ENCODE assay signal across 12 cellular contexts in the genomic region with DNA sequence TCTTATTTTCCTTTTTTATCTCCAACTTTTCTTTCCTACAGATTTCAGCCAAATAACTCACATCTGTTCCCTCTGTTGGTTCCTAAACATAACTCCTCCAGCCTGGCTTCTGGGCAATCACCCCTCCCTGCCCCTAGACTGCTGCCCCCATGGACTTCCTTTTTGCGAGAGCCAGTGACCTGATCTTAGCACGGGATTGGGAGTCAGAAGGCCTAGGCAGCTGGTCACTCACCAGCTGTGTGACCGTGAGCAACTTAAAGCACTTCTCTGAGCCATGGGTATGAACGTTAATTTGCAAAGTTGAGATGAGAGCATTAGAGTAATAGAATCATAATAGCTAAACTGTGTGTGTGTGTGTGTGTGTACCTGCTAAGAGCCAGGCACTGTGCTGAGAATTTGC. TPM values are rescaled to one million over a fixed set of nuclear protein-coding genes. Genes with fewer than 3 reads are reported as not detected.
DNase-seq lines count a peak whose midpoint lies in the region; ATAC-seq, FAIRE-seq and TF ChIP-seq lines count a peak whose summit lies in the region.
"Had no signal": no experiment of that assay in that cellular context is flagged by ENCODE, and none has a peak within 500 bp of the region (broad histone marks: within the 10 kb centered on the region; RNA-seq: fewer than 3 reads in every experiment).

No MANE protein-coding gene starts in this region.

- H4K20me1 ChIP-seq in H9 (ENCODE audit: control insufficient read depth, insufficient read depth, insufficient read length), result no peaks in the 10 kb centered on the region

- WGBS in H9 (ENCODE audit: extremely low coverage, insufficient read length, low lambda C conversion rate), result no CpG with 5 or more reads among the region's 4 CpGs
- 43 to 52% (median 44%) methylated on average over 4 of the region's 4 CpGs for WGBS in small intestine, 3 donors

- no peak overlapping the region for H2BK15ac ChIP-seq in H9 (ENCODE audit: low read depth, low read length)

- no peak overlapping the region for H2AK5ac ChIP-seq in H9 (ENCODE audit: insufficient read length, low read length)

- peak overlapping the region; percentile 8 to 80 (median 77) for H3K27ac Mint-ChIP-seq in CD4-positive, CD25-positive, alpha-beta regulatory T cell
- H3K27ac Mint-ChIP-seq in H9 (peak overlapping the region; percentile 1 to 74 (median 45); a peak in 3 of 7 replicates), natural killer cell (peak overlapping the region; percentile 45 to 85)
- H3K27ac Mint-ChIP-seq in effector memory CD8-positive, alpha-beta T cell, result peak overlapping the region; percentile 78 to 88

- H4K91ac ChIP-seq in H9 (ENCODE audit: insufficient read length, low read depth, low read length), result no peak overlapping the region

- H3K4me1 Mint-ChIP-seq in CD4-positive, CD25-positive, alpha-beta regulatory T cell, result peaks cover 14 to 82% (median 51%) of the 10 kb centered on the region in 4 donors
- H3K4me1 Mint-ChIP-seq in H9 (peaks cover 42 to 55% of the 10 kb centered on the region in 2 experiments), natural killer cell (peaks cover 55 to 64% of the 10 kb centered on the region in 2 donors)
- peaks cover 45 to 51% of the 10 kb centered on the region in 2 donors for H3K4me1 Mint-ChIP-seq in effector memory CD8-positive, alpha-beta T cell (ENCODE audit: low read depth in 2 of 2)

- no peaks in the 10 kb centered on the region for H3K27me3 ChIP-seq in CD4-positive, CD25-positive, alpha-beta regulatory T cell (ENCODE audit: control insufficient read depth, insufficient read depth, low read length)
- no peaks in the 10 kb centered on the region for H3K27me3 ChIP-seq in H9 (ENCODE audit: insufficient read depth, low read length)
- H3K27me3 ChIP-seq in small intestine (ENCODE audit: control insufficient read depth in 2 of 2, insufficient read depth in 2 of 2, low read length in 2 of 2), result peaks cover 0 to 11% of the 10 kb centered on the region in 2 donors
- H3K27me3 ChIP-seq: cardiac muscle cell had no signal

- no peak overlapping the region for H2BK12ac ChIP-seq in H9 (ENCODE audit: insufficient read length, low read depth, low read length)

- no peak for TF ChIP-seq CTCF in H9 (conservative IDR thresholded peaks at IDR 0.05)
- TF ChIP-seq CTCF in natural killer cell (IDR thresholded peaks at IDR 0.05), result no peak

- no peak overlapping the region for H3K18ac ChIP-seq in H9 (ENCODE audit: insufficient read length, low read depth, low read length)

- no peaks in the 10 kb centered on the region for H3K79me1 ChIP-seq in H9 (ENCODE audit: insufficient read depth, low read depth, low read length, poor library complexity, severe bottlenecking)

- H2BK5ac ChIP-seq in H9 (ENCODE audit: insufficient read length, low read length), result no peak overlapping the region

- H3K23ac ChIP-seq in H9 (ENCODE audit: insufficient read length, low read depth, low read length), result no peak overlapping the region

- no peak for FAIRE-seq in small intestine (lab: Jason Lieb, UNC)

- H3K9ac ChIP-seq in H9 (ENCODE audit: extremely low read depth, insufficient read length, low read length), result no peak overlapping the region

- H4K5ac ChIP-seq in H9 (ENCODE audit: insufficient read length, low read depth, low read length), result no peak overlapping the region

- DNase-seq in CD4-positive, CD25-positive, alpha-beta regulatory T cell, result no peak
- DNase-seq in H9 (no peak), natural killer cell (no peak), small intestine (no peak)
- no peak for DNase-seq in effector memory CD8-positive, alpha-beta T cell
- DNase-seq in activated effector memory CD4-positive, alpha-beta T cell treated with Interleukin-2 at 50 U/mL for 16 hours, result no peak
- DNase-seq in activated CD8-positive, alpha-beta memory T cell treated with anti-CD3 and anti-CD28 coated beads, Interleukin-2, amount 50 U/mL, for 48 hours, result no peak

- H2BK120ac ChIP-seq in H9 (ENCODE audit: low read depth, low read length, poor library complexity, severe bottlenecking), result no peak overlapping the region

- no peaks in the 10 kb centered on the region for H3K9me3 ChIP-seq in CD4-positive, CD25-positive, alpha-beta regulatory T cell (ENCODE audit: control insufficient read depth in 2 of 2, low read length in 2 of 2)
- H3K9me3 ChIP-seq in H9 (ENCODE audit: control insufficient read depth, low read depth, low read length) (no peaks in the 10 kb centered on the region), small intestine (ENCODE audit: control insufficient read depth, low read depth) (no peaks in the 10 kb centered on the region)
- H3K9me3 ChIP-seq: thoracic aorta had no signal

- peak overlapping the region; percentile 10 for H3K4me2 ChIP-seq in H9 (ENCODE audit: insufficient read depth, insufficient read length, low read length)

- peaks cover 72% of the 10 kb centered on the region for H3K4me1 ChIP-seq in CD4-positive, CD25-positive, alpha-beta regulatory T cell (ENCODE audit: control insufficient read depth, insufficient read depth, low read length, poor library complexity, severe bottlenecking)
- H3K4me1 ChIP-seq in H9 (ENCODE audit: insufficient read depth, low read length), result peaks cover 7% of the 10 kb centered on the region; the same call in 1 of the 2 replicates
- H3K4me1 ChIP-seq in small intestine (ENCODE audit: control insufficient read depth in 2 of 2, insufficient read depth in 1 of 2, low read depth in 1 of 2, low read length in 1 of 2), result no peaks in the 10 kb centered on the region

- H3K36me3 ChIP-seq in CD4-positive, CD25-positive, alpha-beta regulatory T cell (ENCODE audit: control insufficient read depth, insufficient read depth, low read length), result no peaks in the 10 kb centered on the region
- no peaks in the 10 kb centered on the region for H3K36me3 ChIP-seq in small intestine (ENCODE audit: control insufficient read depth in 2 of 2, insufficient read depth in 2 of 2, low read length in 2 of 2)
- H3K36me3 ChIP-seq: cardiac muscle cell, thoracic aorta had no signal

- H3K27me3 Mint-ChIP-seq in CD4-positive, CD25-positive, alpha-beta regulatory T cell, result peaks cover 23% of the 10 kb centered on the region
- H3K27me3 Mint-ChIP-seq in H9 (ENCODE audit: low read depth) (peaks cover 1% of the 10 kb centered on the region; the same call in 1 of the 2 replicates), natural killer cell (ENCODE audit: low read depth in 2 of 2) (peaks cover 7 to 17% of the 10 kb centered on the region in 2 donors)
- H3K27me3 Mint-ChIP-seq in effector memory CD8-positive, alpha-beta T cell, result peaks cover 6 to 19% of the 10 kb centered on the region in 2 donors

- no peaks in the 10 kb centered on the region for H3K9me3 Mint-ChIP-seq in CD4-positive, CD25-positive, alpha-beta regulatory T cell
- no peaks in the 10 kb centered on the region for H3K9me3 Mint-ChIP-seq in H9
- H3K9me3 Mint-ChIP-seq in effector memory CD8-positive, alpha-beta T cell, result no peaks in the 10 kb centered on the region
- H3K9me3 Mint-ChIP-seq in natural killer cell, result no peaks in the 10 kb centered on the region

- H3K4me3 Mint-ChIP-seq in CD4-positive, CD25-positive, alpha-beta regulatory T cell, result peak overlapping the region in 3 of 4 donors; percentile 4 to 80 (median 76)
- peak overlapping the region in 1 of 2 experiments; percentile 10; a peak in 1 of 5 replicates for H3K4me3 Mint-ChIP-seq in H9
- peak overlapping the region; percentile 79 to 85 for H3K4me3 Mint-ChIP-seq in effector memory CD8-positive, alpha-beta T cell
- H3K4me3 Mint-ChIP-seq in natural killer cell, result peak overlapping the region; percentile 85

- H3T11ph ChIP-seq in H9 (ENCODE audit: low read length), result no peak overlapping the region

- H3K79me2 ChIP-seq in H9 (ENCODE audit: insufficient read depth, low read length), result no peaks in the 10 kb centered on the region

- no peak overlapping the region for H3K56ac ChIP-seq in H9 (ENCODE audit: insufficient read length, low read depth, low read length)

- intact Hi-C loops in natural killer cell (cut with micrococcal nuclease), result no loop called here

- H3K14ac ChIP-seq in H9 (ENCODE audit: insufficient read depth, low read length), result no peak overlapping the region

- H3K36me3 Mint-ChIP-seq in CD4-positive, CD25-positive, alpha-beta regulatory T cell, result no peaks in the 10 kb centered on the region
- H3K36me3 Mint-ChIP-seq in H9 (ENCODE audit: insufficient read depth in 1 of 3, low read depth in 3 of 3) (no peaks in the 10 kb centered on the region; a peak in 1 of 7 replicates), natural killer cell (no peaks in the 10 kb centered on the region)
- H3K36me3 Mint-ChIP-seq in effector memory CD8-positive, alpha-beta T cell (ENCODE audit: insufficient read depth), result peaks cover 3% of the 10 kb centered on the region

- H4K8ac ChIP-seq in H9 (replicated peaks; ENCODE audit: insufficient read length, low read depth, low read length), result no peak overlapping the region

- H3K27ac ChIP-seq in CD4-positive, CD25-positive, alpha-beta regulatory T cell (ENCODE audit: insufficient read depth, low read length, poor library complexity, severe bottlenecking), result no peak overlapping the region
- H3K27ac ChIP-seq in H9 (ENCODE audit: insufficient read length, low read depth, low read length) (peak overlapping the region; percentile 29), small intestine (ENCODE audit: low read depth in 1 of 2, low read length in 1 of 2) (no peak overlapping the region)
- H3K27ac ChIP-seq: C4-2B, cardiac muscle cell, SK-N-MC, thoracic aorta had no signal

- ATAC-seq in CD4-positive, CD25-positive, alpha-beta regulatory T cell (ENCODE audit: low read depth in 2 of 2), result no peak
- ATAC-seq in effector memory CD8-positive, alpha-beta T cell (replicated peaks), result no peak
- no peak for ATAC-seq in natural killer cell

- no peak overlapping the region for H3K4ac ChIP-seq in H9 (ENCODE audit: low read depth, low read length)

- no peaks in the 10 kb centered on the region for H3K23me2 ChIP-seq in H9 (ENCODE audit: insufficient read length, low read depth, low read length, poor library complexity, severe bottlenecking)

- no peak overlapping the region for H2AFZ ChIP-seq in H9 (ENCODE audit: low read length)

- peak overlapping the region; percentile 75 for H3K4me3 ChIP-seq in CD4-positive, CD25-positive, alpha-beta regulatory T cell (ENCODE audit: low read depth, low read length)
- no peak overlapping the region for H3K4me3 ChIP-seq in small intestine (ENCODE audit: low read depth in 1 of 2, low read length in 2 of 2)
- H3K4me3 ChIP-seq: cardiac muscle cell, SK-N-MC had no signal

- no peak overlapping the region for H2BK20ac ChIP-seq in H9 (ENCODE audit: low read depth, low read length, poor library complexity, severe bottlenecking)

RNA-seq across cellular contexts. Expression of a gene that starts 4.5 kb away (rescaled TPM):
- 4.9 TPM for total RNA-seq in CD4-positive, CD25-positive, alpha-beta regulatory T cell
- polyA plus RNA-seq in CD4-positive, CD25-positive, alpha-beta regulatory T cell, result not detected
- total RNA-seq in H9 (2021), result 2.0 and 2.7 TPM in 2 replicates
- 1 to 10 TPM; 2.0 to 2.8 (median 2.8) TPM for total RNA-seq in natural killer cell
- polyA plus RNA-seq in small intestine, result under 1 TPM in 2 of 3 donors, not detected in 1; 0.66 to 0.81 TPM
- total RNA-seq: cardiac muscle cell, fibroblast of villous mesenchyme had no signal

RNA-seq across cellular contexts. Expression of a gene that starts 24.8 kb away (rescaled TPM):
- total RNA-seq in CD4-positive, CD25-positive, alpha-beta regulatory T cell, result not detected
- polyA plus RNA-seq in CD4-positive, CD25-positive, alpha-beta regulatory T cell, result not detected
- 7.3 and 8.7 TPM in 2 replicates for total RNA-seq in H9 (2021)
- total RNA-seq in natural killer cell, result under 1 TPM in 1 of 3 donors, not detected in 2; 0.85 TPM
- polyA plus RNA-seq in small intestine, result 1 to 10 TPM in 1 of 3 donors, not detected in 2; 4.6 TPM
- total RNA-seq: thoracic aorta had no signal

RNA-seq across cellular contexts. Expression of a gene that starts 32.2 kb away (rescaled TPM):
- total RNA-seq in CD4-positive, CD25-positive, alpha-beta regulatory T cell, result 137 TPM
- 10 to 100 TPM in 3 of 4 donors, 1 to 10 TPM in 1; 8.2 to 15.1 (median 12.0) TPM for polyA plus RNA-seq in CD4-positive, CD25-positive, alpha-beta regulatory T cell
- 19.7 and 21.1 TPM in 2 replicates for total RNA-seq in H9 (2021)
- 100 to 1,000 TPM; 101 to 119 (median 102) TPM for total RNA-seq in natural killer cell
- 10 to 100 TPM; 10.7 to 20.8 (median 14.1) TPM for polyA plus RNA-seq in small intestine
